ENCODE assay signal across 9 cellular contexts in genomic region chr12:6423267-6424007, GRCh38. TPM values are rescaled to one million over a fixed set of nuclear protein-coding genes. Genes with fewer than 3 reads are reported as not detected.
A peak's percentile ranks its signal among the peaks of the same experiment; 100 is the strongest.
DNase-seq lines count a peak whose midpoint lies in the region; ATAC-seq and TF ChIP-seq lines count a peak whose summit lies in the region.
"Had no signal": no experiment of that assay in that cellular context is flagged by ENCODE, and none has a peak within 500 bp of the region (broad histone marks: within the 10 kb centered on the region; RNA-seq: fewer than 3 reads in every experiment).

No MANE protein-coding gene starts in this region.

- CTCF ChIA-PET in CD8-positive, alpha-beta T cell (lab: Charles Lee), result interaction anchor here (0.6 to 8.3 kb wide), 35 partner anchors 14 to 354 kb away, joined by 3 to 284 read pairs (median 5); partner anchors contain the start of genes CD27, GAPDH, MRPL51 and TAPBPL

- peak overlapping the region; percentile 65 for H3K27ac Mint-ChIP-seq in CD8-positive, alpha-beta T cell
- no peak overlapping the region for H3K27ac Mint-ChIP-seq in GM23338
- H3K27ac Mint-ChIP-seq in activated naive CD8-positive, alpha-beta T cell treated with anti-CD3 and anti-CD28 coated beads, Interleukin-2, amount 50 U/mL, for 24 hours, result peak overlapping the region; percentile 85

- peaks cover 41% of the 10 kb centered on the region for H3K4me1 Mint-ChIP-seq in CD8-positive, alpha-beta T cell (ENCODE audit: low read depth)
- H3K4me1 Mint-ChIP-seq in GM23338, result peaks cover 5% of the 10 kb centered on the region; the same call in 2 of the 3 replicates
- peaks cover 52% of the 10 kb centered on the region for H3K4me1 Mint-ChIP-seq in activated naive CD8-positive, alpha-beta T cell treated with anti-CD3 and anti-CD28 coated beads, Interleukin-2, amount 50 U/mL, for 24 hours

- H3K27me3 ChIP-seq in CD8-positive, alpha-beta T cell (ENCODE audit: insufficient read depth, low read length), result no peaks in the 10 kb centered on the region
- no peaks in the 10 kb centered on the region for H3K27me3 ChIP-seq in GM23338 (ENCODE audit: insufficient read depth)

- no peaks in the 10 kb centered on the region for H3K27me3 Mint-ChIP-seq in CD8-positive, alpha-beta T cell (ENCODE audit: low read depth)
- peaks cover 6% of the 10 kb centered on the region for H3K27me3 Mint-ChIP-seq in GM23338 (ENCODE audit: insufficient read depth, low read depth, poor library complexity)
- H3K27me3 Mint-ChIP-seq in activated naive CD8-positive, alpha-beta T cell treated with anti-CD3 and anti-CD28 coated beads, Interleukin-2, amount 50 U/mL, for 24 hours, result no peaks in the 10 kb centered on the region

- no peaks in the 10 kb centered on the region for H3K9me3 Mint-ChIP-seq in CD8-positive, alpha-beta T cell
- H3K9me3 Mint-ChIP-seq in GM23338, result no peaks in the 10 kb centered on the region
- H3K9me3 Mint-ChIP-seq in activated naive CD8-positive, alpha-beta T cell treated with anti-CD3 and anti-CD28 coated beads, Interleukin-2, amount 50 U/mL, for 24 hours, result no peaks in the 10 kb centered on the region

- H3F3A ChIP-seq in GM23338 (replicated peaks; ENCODE audit: low read depth), result no peaks in the 10 kb centered on the region

- peak; percentile 74 for TF ChIP-seq CTCF in CD8-positive, alpha-beta T cell (IDR thresholded peaks at IDR 0.05)
- peak; percentile 88 to 98 for TF ChIP-seq CTCF in GM23338 (conservative IDR thresholded peaks at IDR 0.05; ENCODE audit: low read depth in 2 of 2)

- no peaks in the 10 kb centered on the region for H4K20me1 ChIP-seq in GM23338 (replicated peaks; ENCODE audit: insufficient read depth)

- DNase-seq in CD8-positive, alpha-beta T cell, result peak; percentile 53 to 84 (median 70)
- peak; percentile 97 for DNase-seq in GM23338 (ENCODE audit: low spot score)
- DNase-seq in NCI-H187 (lab: John Stamatoyannopoulos, UW), result peak; percentile 58 to 72
- peak; percentile 68 for DNase-seq in T follicular helper cell (ENCODE audit: low read depth)
- DNase-seq in activated naive CD8-positive, alpha-beta T cell treated with anti-CD3 and anti-CD28 coated beads, Interleukin-2, amount 50 U/mL, for 24 hours, result peak; percentile 73
- peak; percentile 91 for DNase-seq in cardiac septum (ENCODE audit: low spot score)
- DNase-seq in posterior vena cava (ENCODE audit: low spot score), result peak; percentile 95

- H3K4me3 Mint-ChIP-seq in CD8-positive, alpha-beta T cell, result no peak overlapping the region
- H3K4me3 Mint-ChIP-seq in GM23338, result no peak overlapping the region
- peak overlapping the region; percentile 65 for H3K4me3 Mint-ChIP-seq in activated naive CD8-positive, alpha-beta T cell treated with anti-CD3 and anti-CD28 coated beads, Interleukin-2, amount 50 U/mL, for 24 hours

- intact Hi-C loops in CD8-positive, alpha-beta T cell (cut with DNase I, micrococcal nuclease), result loop anchor here (1.0 to 10.0 kb wide), 9 partner anchors 29 to 351 kb away; partner anchors contain the start of genes LAG3 (in 1 of the 2), MRPL51 (in 1 of the 2), NCAPD2 (in 1 of the 2) and TAPBPL (in 1 of the 2)
- intact Hi-C loops in cardiac septum (cut with DNase I), result loop anchor here (1.0 to 5.0 kb wide), 4 partner anchors 41 to 129 kb away; no protein-coding TSS in a partner anchor
- intact Hi-C loops in posterior vena cava (cut with DNase I), result loop anchor here in 1 of 2 donors (2.0 kb wide), 1 partner anchor 39 kb away; no protein-coding TSS in a partner anchor

- H3K4me3 ChIP-seq in CD8-positive, alpha-beta T cell (ENCODE audit: low read depth, low read length), result no peak overlapping the region
- no peak overlapping the region for H3K4me3 ChIP-seq in GM23338

- H3K9me3 ChIP-seq in CD8-positive, alpha-beta T cell (ENCODE audit: low read length), result no peaks in the 10 kb centered on the region

- no peaks in the 10 kb centered on the region for H3K36me3 Mint-ChIP-seq in CD8-positive, alpha-beta T cell
- H3K36me3 Mint-ChIP-seq in GM23338 (ENCODE audit: low read depth), result no peaks in the 10 kb centered on the region
- H3K36me3 Mint-ChIP-seq in activated naive CD8-positive, alpha-beta T cell treated with anti-CD3 and anti-CD28 coated beads, Interleukin-2, amount 50 U/mL, for 24 hours (ENCODE audit: low read depth), result no peaks in the 10 kb centered on the region

- peak overlapping the region; percentile 80 for H2AFZ ChIP-seq in GM23338

- H3K4me2 ChIP-seq in GM23338, result no peak overlapping the region

- H3K9me2 ChIP-seq in GM23338 (ENCODE audit: insufficient read depth), result no peaks in the 10 kb centered on the region

- no peak overlapping the region for H3K27ac ChIP-seq in CD8-positive, alpha-beta T cell (ENCODE audit: low read depth, low read length)
- H3K27ac ChIP-seq in GM23338 (ENCODE audit: low read depth), result no peak overlapping the region

- peaks cover 40% of the 10 kb centered on the region for H3K4me1 ChIP-seq in CD8-positive, alpha-beta T cell (ENCODE audit: insufficient read depth, low read length)
- no peaks in the 10 kb centered on the region for H3K4me1 ChIP-seq in GM23338 (ENCODE audit: insufficient read depth)

- H3K36me3 ChIP-seq in CD8-positive, alpha-beta T cell (ENCODE audit: insufficient read depth, low read length), result no peaks in the 10 kb centered on the region
- no peaks in the 10 kb centered on the region for H3K36me3 ChIP-seq in GM23338 (ENCODE audit: insufficient read depth)

- ATAC-seq in CD8-positive, alpha-beta T cell, result peak; percentile 63
- ATAC-seq in GM23338 (peak; percentile 99), HG03442 (IDR thresholded peaks at IDR 0.05; ENCODE audit: unreplicated experiment) (no peak)
- peak; percentile 58 for ATAC-seq in activated naive CD8-positive, alpha-beta T cell treated with anti-CD3 and anti-CD28 coated beads, Interleukin-2, amount 50 U/mL, for 24 hours

- H3K79me2 ChIP-seq in GM23338 (replicated peaks; ENCODE audit: insufficient read depth), result no peaks in the 10 kb centered on the region

- POLR2A ChIA-PET in CD8-positive, alpha-beta T cell (lab: Charles Lee), result interaction anchor here (0.6 to 7.4 kb wide), 12 partner anchors 21 to 114 kb away, joined by 3 to 109 read pairs (median 4); partner anchors contain the start of genes CD27, GAPDH, TAPBPL and VAMP1

TF ChIP-seq in GM23338, 12 proteins besides CTCF, POLR2A, EP300 and RAD21 (continues in another document):
- TF ChIP-seq STAT1 (IDR thresholded peaks at IDR 0.05; ENCODE audit: unreplicated experiment) (no peak), JUNB (IDR thresholded peaks at IDR 0.05; ENCODE audit: unreplicated experiment) (no peak), CREB1 (CRISPR knock-in tag; IDR thresholded peaks at IDR 0.05; ENCODE audit: low read depth) (no peak), POLR2AphosphoS5 (IDR thresholded peaks at IDR 0.05; ENCODE audit: low read depth) (no peak), EZH2 (IDR thresholded peaks at IDR 0.05; ENCODE audit: low read depth, unreplicated experiment) (no peak), ZNF331 (CRISPR knock-in tag; IDR thresholded peaks at IDR 0.05; ENCODE audit: low read depth) (no peak), ETS1 (IDR thresholded peaks at IDR 0.05) (no peak)

RNA-seq across cellular contexts. Expression of gene CD27, which starts 21.3 kb away (rescaled TPM):
- 10 to 100 TPM; 38.4 to 39.2 TPM for total RNA-seq in CD8-positive, alpha-beta T cell
- total RNA-seq in GM23338 (2014; rRNA removed; shearing (Covaris generic)), result not detected in 2 replicates
- 0.49 and 0.53 TPM in 2 replicates for polyA plus RNA-seq in GM23338 (2016; fragmentation: Nextera tagmentation; extraction: Ambion mirVana)
- not detected for total RNA-seq in cardiac septum
- under 1 TPM; 0.42 to 0.43 TPM for total RNA-seq in posterior vena cava

RNA-seq across cellular contexts. Expression of gene TAPBPL, which starts 28.4 kb away (rescaled TPM):
- total RNA-seq in CD8-positive, alpha-beta T cell, result 10 to 100 TPM; 11.8 to 12.2 TPM
- 0.59 and 0.66 TPM in 2 replicates for total RNA-seq in GM23338 (2014; rRNA removed; shearing (Covaris generic))
- 0.52 and 0.65 TPM in 2 replicates for polyA plus RNA-seq in GM23338 (2016; fragmentation: Nextera tagmentation; extraction: Ambion mirVana)
- total RNA-seq in cardiac septum (17.2 TPM), posterior vena cava (10 to 100 TPM; 15.3 to 20.6 TPM)

RNA-seq across cellular contexts. Expression of gene LTBR, which starts 39.5 kb away (rescaled TPM):
- under 1 TPM in 1 of 2 experiments, not detected in 1; 0.44 TPM for total RNA-seq in CD8-positive, alpha-beta T cell
- 6.8 and 7.1 TPM in 2 replicates for total RNA-seq in GM23338 (2014; rRNA removed; shearing (Covaris generic))
- polyA plus RNA-seq in GM23338 (2016; fragmentation: Nextera tagmentation; extraction: Ambion mirVana), result 6.1 and 10.5 TPM in 2 replicates
- total RNA-seq in cardiac septum (29.4 TPM), posterior vena cava (10 to 100 TPM; 86.4 to 92.5 TPM)

RNA-seq across cellular contexts. Expression of gene VAMP1, which starts 47.0 kb away (rescaled TPM):
- total RNA-seq in CD8-positive, alpha-beta T cell, result 10 to 100 TPM; 43.9 to 50.9 TPM
- total RNA-seq in GM23338 (2014; rRNA removed; shearing (Covaris generic)), result 13.9 and 18.3 TPM in 2 replicates
- polyA plus RNA-seq in GM23338 (2016; fragmentation: Nextera tagmentation; extraction: Ambion mirVana), result 11.2 and 16.1 TPM in 2 replicates
- 4.1 TPM for total RNA-seq in cardiac septum
- total RNA-seq in posterior vena cava, result 10 to 100 TPM in 1 of 2 donors, 1 to 10 TPM in 1; 6.2 to 11.1 TPM

RNA-seq across cellular contexts. Expression of gene SCNN1A, which starts 48.1 kb away (rescaled TPM):
- total RNA-seq in CD8-positive, alpha-beta T cell, result 1 to 10 TPM in 1 of 2 experiments, under 1 TPM in 1; 0.50 to 1.1 TPM
- total RNA-seq in GM23338 (2014; rRNA removed; shearing (Covaris generic)), result 125 and 134 TPM in 2 replicates
- polyA plus RNA-seq in GM23338 (2016; fragmentation: Nextera tagmentation; extraction: Ambion mirVana), result 34.0 and 37.1 TPM in 2 replicates
- total RNA-seq in cardiac septum, result 0.46 TPM
- total RNA-seq in posterior vena cava, result 1 to 10 TPM; 1.9 to 3.3 TPM
- total RNA-seq: T-helper 1 cell treated with Interleukin-12 subunit alpha and Interleukin-12 subunit beta and Interleukin-4 antibody, amounts not matched to agents 30 ng/mL and 1 ng/mL, for 36 hours had no signal

Comparison
In these comparisons a context has a peak if more than half of its experiments do, and no peak if none do; other contexts are left out.
1. RNA of gene CD27, which starts 21.3 kb away (total RNA-seq): 38.4 to 39.2 TPM in CD8-positive, alpha-beta T cell; 0.42 to 0.43 TPM in posterior vena cava, not detected in cardiac septum (single experiment) and not detected in GM23338; every median in the first group is over 10 times any median in the second.
2. Peak in every context shown above with its lines, with median percentiles within 50 percentile points of each other: DNase-seq.